1 cellular context compared by ENCODE assay signal in genomic region chr2:239086325-239087020, GRCh38.
TF ChIP-seq lines count a peak whose summit lies in the region.

No MANE protein-coding gene starts in this region.

TF ChIP-seq in K562, 482 proteins besides CTCF, POLR2A, EP300 and RAD21 (continued from another document and continues in another):
- TF ChIP-seq ZNF239 (CRISPR knock-in tag; IDR thresholded peaks at IDR 0.05) (no peak), GATAD2A (IDR thresholded peaks at IDR 0.05) (no peak), SRSF7 (optimal IDR thresholded peaks at IDR 0.05; ENCODE audit: low read depth, low read length) (no peak), POLR3A (IDR thresholded peaks at IDR 0.05; ENCODE audit: borderline replicate concordance, extremely low read depth, insufficient read depth, insufficient read length) (no peak), ZNF75A (CRISPR knock-in tag; IDR thresholded peaks at IDR 0.05) (no peak), GATAD2B (IDR thresholded peaks at IDR 0.05; ENCODE audit: borderline replicate concordance) (no peak), ZNF592 (IDR thresholded peaks at IDR 0.05) (peak; percentile 60; the same call in 1 of the 2 replicates), ZKSCAN8 (CRISPR knock-in tag; IDR thresholded peaks at IDR 0.05) (no peak), TFAP4 (CRISPR knock-in tag; IDR thresholded peaks at IDR 0.05; ENCODE audit: borderline replicate concordance) (peak; percentile 60; the same call in 1 of the 2 replicates), ZNF717 (CRISPR knock-in tag; IDR thresholded peaks at IDR 0.05) (no peak), MAX (CRISPR knock-in tag; IDR thresholded peaks at IDR 0.05) (peak; percentile 90), ZMIZ1 (IDR thresholded peaks at IDR 0.05; ENCODE audit: low read depth in 2 of 2, low read length in 2 of 2) (peak in 1 of 2 experiments; percentile 82; a peak in 2 of 4 replicates), ZNF212 (CRISPR knock-in tag; IDR thresholded peaks at IDR 0.05) (no peak), ZNF23 (CRISPR knock-in tag; IDR thresholded peaks at IDR 0.05) (no peak), NR1H2 (CRISPR knock-in tag; IDR thresholded peaks at IDR 0.05) (no peak), PRMT5 (CRISPR knock-in tag; IDR thresholded peaks at IDR 0.05) (no peak), MNT (conservative IDR thresholded peaks at IDR 0.05) (peak in 1 of 2 experiments; percentile 19; a peak in 1 of 4 replicates), ZNF584 (CRISPR knock-in tag; IDR thresholded peaks at IDR 0.05; ENCODE audit: low read depth) (peak; percentile 53; the same call in 1 of the 2 replicates), EHMT2 (IDR thresholded peaks at IDR 0.05) (no peak), ZNF76 (CRISPR knock-in tag; IDR thresholded peaks at IDR 0.05; ENCODE audit: borderline replicate concordance) (no peak), TCF3 (CRISPR knock-in tag; IDR thresholded peaks at IDR 0.05) (peak; percentile 85), ZFP91 (CRISPR knock-in tag; IDR thresholded peaks at IDR 0.05) (no peak), ZNF277 (CRISPR knock-in tag; IDR thresholded peaks at IDR 0.05; ENCODE audit: borderline replicate concordance) (no peak), KHSRP (IDR thresholded peaks at IDR 0.05) (no peak), RAD51 (IDR thresholded peaks at IDR 0.05; ENCODE audit: borderline replicate concordance, low read depth) (no peak), TAF9B (IDR thresholded peaks at IDR 0.05; ENCODE audit: partially characterized antibody) (no peak), RUNX1 (IDR thresholded peaks at IDR 0.05; ENCODE audit: low read depth) (no peak), ZFP30 (CRISPR knock-in tag; IDR thresholded peaks at IDR 0.05; ENCODE audit: borderline replicate concordance) (no peak), ZNF518B (CRISPR knock-in tag; IDR thresholded peaks at IDR 0.05) (no peak), NFE2L1 (tag; IDR thresholded peaks at IDR 0.05; ENCODE audit: borderline replicate concordance, low read depth) (no peak), ZNF431 (CRISPR knock-in tag; IDR thresholded peaks at IDR 0.05) (0 out of 2 replicates have a peak, but pooled peaks have one; percentile 11), POLR2AphosphoS5 (IDR thresholded peaks at IDR 0.05; ENCODE audit: control insufficient read depth, insufficient read depth, low read depth, low read length) (peak; percentile 56; the same call in 1 of the 2 replicates), ZNF121 (CRISPR knock-in tag; conservative IDR thresholded peaks at IDR 0.05) (no peak), ZNF143 (CRISPR knock-in tag; IDR thresholded peaks at IDR 0.05) (no peak), SAFB2 (IDR thresholded peaks at IDR 0.05; ENCODE audit: borderline replicate concordance, low read depth, low read length, severe bottlenecking) (no peak), POLR2AphosphoS2 (IDR thresholded peaks at IDR 0.05; ENCODE audit: low read length) (no peak), RHOXF2B (CRISPR knock-in tag; conservative IDR thresholded peaks at IDR 0.05) (no peak), AFF1 (IDR thresholded peaks at IDR 0.05; ENCODE audit: low read depth in 1 of 2, partially characterized antibody in 2 of 2) (no peak), FOXK1 (CRISPR knock-in tag; IDR thresholded peaks at IDR 0.05; ENCODE audit: borderline replicate concordance) (no peak), BACH1 (tag; IDR thresholded peaks at IDR 0.05) (no peak)
